1 cellular context compared by ENCODE assay signal in the genomic region with DNA sequence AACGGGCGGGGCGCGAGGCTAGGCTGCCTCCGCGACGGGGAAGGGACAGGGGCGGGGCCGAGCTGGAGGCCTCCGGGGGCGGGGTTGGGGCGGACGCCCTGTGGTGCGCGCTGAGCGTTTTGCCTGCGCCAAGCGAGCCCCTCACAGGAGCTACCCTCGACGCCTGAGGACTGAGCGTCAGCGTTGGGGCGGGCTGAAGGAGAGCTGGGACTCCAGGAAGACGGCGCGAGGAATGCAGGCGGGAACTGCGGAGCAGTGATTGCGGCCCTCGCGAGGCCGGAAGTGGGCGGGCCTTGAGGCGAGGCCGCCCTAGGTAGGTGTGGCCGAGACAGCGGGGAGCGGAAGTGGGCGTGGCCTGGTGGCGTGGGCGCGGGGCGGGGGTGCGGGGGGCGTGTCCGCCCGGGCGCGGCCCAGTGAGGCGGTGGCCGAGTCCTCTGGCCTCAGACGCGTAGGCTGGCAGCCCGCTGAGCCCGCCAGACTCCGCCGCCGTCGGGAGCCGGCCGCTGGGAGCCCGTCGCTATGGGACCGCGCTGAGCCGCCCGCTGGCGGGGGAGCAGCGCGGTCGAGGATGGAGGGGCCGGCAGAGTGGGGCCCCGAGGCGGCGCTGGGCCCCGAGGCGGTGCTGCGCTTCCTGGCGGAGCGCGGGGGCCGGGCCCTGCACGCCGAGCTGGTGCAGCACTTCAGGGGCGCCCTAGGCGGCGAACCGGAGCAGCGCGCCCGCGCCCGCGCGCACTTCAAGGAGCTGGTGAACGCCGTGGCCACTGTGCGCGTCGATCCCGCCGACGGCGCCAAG.
A peak's percentile ranks its signal among the peaks of the same experiment; 100 is the strongest.
TF ChIP-seq lines count a peak whose summit lies in the region.

TSS of gene SEPTIN10 (minus strand) at position 45 of the 793 bp plus-strand sequence. CDS start 139 bp downstream, outside the sequence.
A gene with protein sequence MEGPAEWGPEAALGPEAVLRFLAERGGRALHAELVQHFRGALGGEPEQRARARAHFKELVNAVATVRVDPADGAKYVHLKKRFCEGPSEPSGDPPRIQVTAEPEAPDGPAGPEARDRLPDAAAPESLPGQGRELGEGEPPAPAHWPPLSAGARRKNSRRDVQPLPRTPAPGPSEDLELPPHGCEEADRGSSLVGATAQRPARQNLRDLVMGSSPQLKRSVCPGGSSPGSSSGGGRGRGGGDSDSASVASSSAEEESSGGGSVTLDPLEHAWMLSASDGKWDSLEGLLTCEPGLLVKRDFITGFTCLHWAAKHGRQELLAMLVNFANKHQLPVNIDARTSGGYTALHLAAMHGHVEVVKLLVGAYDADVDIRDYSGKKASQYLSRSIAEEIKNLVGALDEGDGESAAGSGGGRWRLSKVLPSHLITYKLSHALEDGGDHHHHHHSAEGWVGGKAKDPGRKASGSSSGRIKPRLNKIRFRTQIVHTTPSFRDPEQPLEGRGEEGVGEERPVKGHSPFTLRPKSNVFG (plus strand): TSS at position 443 of the 793 bp plus-strand sequence. CDS start 126 bp downstream, at position 569.

TF ChIP-seq in HepG2, 621 proteins besides CTCF, POLR2A, EP300 and RAD21 (continued from another document and continues in another):
- TF ChIP-seq, protein P1, sequence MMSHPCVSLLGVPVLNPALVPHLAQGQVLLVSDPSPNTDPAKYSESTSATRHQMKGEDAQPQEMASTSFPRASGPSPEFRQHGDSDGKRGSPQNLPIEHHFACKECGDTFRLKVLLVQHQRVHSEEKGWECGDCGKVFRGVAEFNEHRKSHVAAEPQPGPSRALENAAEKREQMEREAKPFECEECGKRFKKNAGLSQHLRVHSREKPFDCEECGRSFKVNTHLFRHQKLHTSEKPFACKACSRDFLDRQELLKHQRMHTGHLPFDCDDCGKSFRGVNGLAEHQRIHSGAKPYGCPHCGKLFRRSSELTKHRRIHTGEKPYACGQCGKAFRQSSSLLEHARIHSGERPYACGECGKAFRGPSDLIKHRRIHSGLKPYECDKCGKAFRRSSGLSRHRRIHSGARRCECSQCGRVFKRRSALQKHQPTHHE (CRISPR knock-in tag; IDR thresholded peaks at IDR 0.05; ENCODE audit: borderline replicate concordance): peak; percentile 81; the same call in 1 of the 2 replicates
- TF ChIP-seq MTERF4 (CRISPR knock-in tag; IDR thresholded peaks at IDR 0.05) (peak; percentile 69; the same call in 1 of the 2 replicates), ZNF251 (CRISPR knock-in tag; IDR thresholded peaks at IDR 0.05) (peak; percentile 92; the same call in 1 of the 2 replicates), ZNF7 (CRISPR knock-in tag; IDR thresholded peaks at IDR 0.05) (no peak), ZNF589 (CRISPR knock-in tag; conservative IDR thresholded peaks at IDR 0.05) (peak; percentile 70; the same call in 1 of the 2 replicates), ARID2 (CRISPR knock-in tag; IDR thresholded peaks at IDR 0.05; ENCODE audit: borderline replicate concordance) (peak; percentile 85; the same call in 1 of the 2 replicates), CCAR2 (optimal IDR thresholded peaks at IDR 0.05; ENCODE audit: low read depth, low read length) (no peak), SAFB2 (CRISPR knock-in tag; IDR thresholded peaks at IDR 0.05; ENCODE audit: borderline replicate concordance, low read depth) (peak; percentile 75; the same call in 1 of the 2 replicates), ZNF772 (CRISPR knock-in tag; IDR thresholded peaks at IDR 0.05) (peak; percentile 89), ZNF704 (CRISPR knock-in tag; IDR thresholded peaks at IDR 0.05; ENCODE audit: borderline replicate concordance) (0 out of 2 replicates have a peak, but pooled peaks have one; percentile 46), ZFX (CRISPR knock-in tag; IDR thresholded peaks at IDR 0.05; ENCODE audit: low read depth) (peak; percentile 90), PHF21A (CRISPR knock-in tag; IDR thresholded peaks at IDR 0.05) (peak; percentile 100), SP1 (IDR thresholded peaks at IDR 0.05) (peak; percentile 95), SP1 (CRISPR knock-in tag; IDR thresholded peaks at IDR 0.05) (peak; percentile 99), AGO2 (optimal IDR thresholded peaks at IDR 0.05; ENCODE audit: low read depth, low read length) (peak; percentile 13), GABPB1 (CRISPR knock-in tag; IDR thresholded peaks at IDR 0.05) (peak; percentile 91), THRA (CRISPR knock-in tag; IDR thresholded peaks at IDR 0.05; ENCODE audit: borderline replicate concordance) (peak; percentile 85), ZBTB33 (CRISPR knock-in tag; IDR thresholded peaks at IDR 0.05) (peak; percentile 60; the same call in 1 of the 2 replicates)
- TF ChIP-seq, protein P2, sequence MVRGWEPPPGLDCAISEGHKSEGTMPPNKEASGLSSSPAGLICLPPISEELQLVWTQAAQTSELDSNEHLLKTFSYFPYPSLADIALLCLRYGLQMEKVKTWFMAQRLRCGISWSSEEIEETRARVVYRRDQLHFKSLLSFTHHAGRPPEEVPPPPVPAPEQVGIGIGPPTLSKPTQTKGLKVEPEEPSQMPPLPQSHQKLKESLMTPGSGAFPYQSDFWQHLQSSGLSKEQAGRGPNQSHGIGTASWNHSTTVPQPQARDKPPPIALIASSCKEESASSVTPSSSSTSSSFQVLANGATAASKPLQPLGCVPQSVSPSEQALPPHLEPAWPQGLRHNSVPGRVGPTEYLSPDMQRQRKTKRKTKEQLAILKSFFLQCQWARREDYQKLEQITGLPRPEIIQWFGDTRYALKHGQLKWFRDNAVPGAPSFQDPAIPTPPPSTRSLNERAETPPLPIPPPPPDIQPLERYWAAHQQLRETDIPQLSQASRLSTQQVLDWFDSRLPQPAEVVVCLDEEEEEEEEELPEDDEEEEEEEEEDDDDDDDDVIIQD (CRISPR knock-in tag; IDR thresholded peaks at IDR 0.05; ENCODE audit: low read depth): peak; percentile 86
- TF ChIP-seq, protein P3, sequence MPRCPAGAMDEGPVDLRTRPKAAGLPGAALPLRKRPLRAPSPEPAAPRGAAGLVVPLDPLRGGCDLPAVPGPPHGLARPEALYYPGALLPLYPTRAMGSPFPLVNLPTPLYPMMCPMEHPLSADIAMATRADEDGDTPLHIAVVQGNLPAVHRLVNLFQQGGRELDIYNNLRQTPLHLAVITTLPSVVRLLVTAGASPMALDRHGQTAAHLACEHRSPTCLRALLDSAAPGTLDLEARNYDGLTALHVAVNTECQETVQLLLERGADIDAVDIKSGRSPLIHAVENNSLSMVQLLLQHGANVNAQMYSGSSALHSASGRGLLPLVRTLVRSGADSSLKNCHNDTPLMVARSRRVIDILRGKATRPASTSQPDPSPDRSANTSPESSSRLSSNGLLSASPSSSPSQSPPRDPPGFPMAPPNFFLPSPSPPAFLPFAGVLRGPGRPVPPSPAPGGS (CRISPR knock-in tag; IDR thresholded peaks at IDR 0.05): peak; percentile 57; the same call in 1 of the 2 replicates
- TF ChIP-seq, protein P4, sequence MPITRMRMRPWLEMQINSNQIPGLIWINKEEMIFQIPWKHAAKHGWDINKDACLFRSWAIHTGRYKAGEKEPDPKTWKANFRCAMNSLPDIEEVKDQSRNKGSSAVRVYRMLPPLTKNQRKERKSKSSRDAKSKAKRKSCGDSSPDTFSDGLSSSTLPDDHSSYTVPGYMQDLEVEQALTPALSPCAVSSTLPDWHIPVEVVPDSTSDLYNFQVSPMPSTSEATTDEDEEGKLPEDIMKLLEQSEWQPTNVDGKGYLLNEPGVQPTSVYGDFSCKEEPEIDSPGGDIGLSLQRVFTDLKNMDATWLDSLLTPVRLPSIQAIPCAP (CRISPR knock-in tag; IDR thresholded peaks at IDR 0.05; ENCODE audit: low read depth): peak; percentile 64; the same call in 1 of the 2 replicates
- TF ChIP-seq, protein P5, sequence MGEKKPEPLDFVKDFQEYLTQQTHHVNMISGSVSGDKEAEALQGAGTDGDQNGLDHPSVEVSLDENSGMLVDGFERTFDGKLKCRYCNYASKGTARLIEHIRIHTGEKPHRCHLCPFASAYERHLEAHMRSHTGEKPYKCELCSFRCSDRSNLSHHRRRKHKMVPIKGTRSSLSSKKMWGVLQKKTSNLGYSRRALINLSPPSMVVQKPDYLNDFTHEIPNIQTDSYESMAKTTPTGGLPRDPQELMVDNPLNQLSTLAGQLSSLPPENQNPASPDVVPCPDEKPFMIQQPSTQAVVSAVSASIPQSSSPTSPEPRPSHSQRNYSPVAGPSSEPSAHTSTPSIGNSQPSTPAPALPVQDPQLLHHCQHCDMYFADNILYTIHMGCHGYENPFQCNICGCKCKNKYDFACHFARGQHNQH (CRISPR knock-in tag; IDR thresholded peaks at IDR 0.05): peak; percentile 92
- TF ChIP-seq, protein P6, sequence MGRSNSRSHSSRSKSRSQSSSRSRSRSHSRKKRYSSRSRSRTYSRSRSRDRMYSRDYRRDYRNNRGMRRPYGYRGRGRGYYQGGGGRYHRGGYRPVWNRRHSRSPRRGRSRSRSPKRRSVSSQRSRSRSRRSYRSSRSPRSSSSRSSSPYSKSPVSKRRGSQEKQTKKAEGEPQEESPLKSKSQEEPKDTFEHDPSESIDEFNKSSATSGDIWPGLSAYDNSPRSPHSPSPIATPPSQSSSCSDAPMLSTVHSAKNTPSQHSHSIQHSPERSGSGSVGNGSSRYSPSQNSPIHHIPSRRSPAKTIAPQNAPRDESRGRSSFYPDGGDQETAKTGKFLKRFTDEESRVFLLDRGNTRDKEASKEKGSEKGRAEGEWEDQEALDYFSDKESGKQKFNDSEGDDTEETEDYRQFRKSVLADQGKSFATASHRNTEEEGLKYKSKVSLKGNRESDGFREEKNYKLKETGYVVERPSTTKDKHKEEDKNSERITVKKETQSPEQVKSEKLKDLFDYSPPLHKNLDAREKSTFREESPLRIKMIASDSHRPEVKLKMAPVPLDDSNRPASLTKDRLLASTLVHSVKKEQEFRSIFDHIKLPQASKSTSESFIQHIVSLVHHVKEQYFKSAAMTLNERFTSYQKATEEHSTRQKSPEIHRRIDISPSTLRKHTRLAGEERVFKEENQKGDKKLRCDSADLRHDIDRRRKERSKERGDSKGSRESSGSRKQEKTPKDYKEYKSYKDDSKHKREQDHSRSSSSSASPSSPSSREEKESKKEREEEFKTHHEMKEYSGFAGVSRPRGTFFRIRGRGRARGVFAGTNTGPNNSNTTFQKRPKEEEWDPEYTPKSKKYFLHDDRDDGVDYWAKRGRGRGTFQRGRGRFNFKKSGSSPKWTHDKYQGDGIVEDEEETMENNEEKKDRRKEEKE (IDR thresholded peaks at IDR 0.05): no peak
- TF ChIP-seq, protein P7, sequence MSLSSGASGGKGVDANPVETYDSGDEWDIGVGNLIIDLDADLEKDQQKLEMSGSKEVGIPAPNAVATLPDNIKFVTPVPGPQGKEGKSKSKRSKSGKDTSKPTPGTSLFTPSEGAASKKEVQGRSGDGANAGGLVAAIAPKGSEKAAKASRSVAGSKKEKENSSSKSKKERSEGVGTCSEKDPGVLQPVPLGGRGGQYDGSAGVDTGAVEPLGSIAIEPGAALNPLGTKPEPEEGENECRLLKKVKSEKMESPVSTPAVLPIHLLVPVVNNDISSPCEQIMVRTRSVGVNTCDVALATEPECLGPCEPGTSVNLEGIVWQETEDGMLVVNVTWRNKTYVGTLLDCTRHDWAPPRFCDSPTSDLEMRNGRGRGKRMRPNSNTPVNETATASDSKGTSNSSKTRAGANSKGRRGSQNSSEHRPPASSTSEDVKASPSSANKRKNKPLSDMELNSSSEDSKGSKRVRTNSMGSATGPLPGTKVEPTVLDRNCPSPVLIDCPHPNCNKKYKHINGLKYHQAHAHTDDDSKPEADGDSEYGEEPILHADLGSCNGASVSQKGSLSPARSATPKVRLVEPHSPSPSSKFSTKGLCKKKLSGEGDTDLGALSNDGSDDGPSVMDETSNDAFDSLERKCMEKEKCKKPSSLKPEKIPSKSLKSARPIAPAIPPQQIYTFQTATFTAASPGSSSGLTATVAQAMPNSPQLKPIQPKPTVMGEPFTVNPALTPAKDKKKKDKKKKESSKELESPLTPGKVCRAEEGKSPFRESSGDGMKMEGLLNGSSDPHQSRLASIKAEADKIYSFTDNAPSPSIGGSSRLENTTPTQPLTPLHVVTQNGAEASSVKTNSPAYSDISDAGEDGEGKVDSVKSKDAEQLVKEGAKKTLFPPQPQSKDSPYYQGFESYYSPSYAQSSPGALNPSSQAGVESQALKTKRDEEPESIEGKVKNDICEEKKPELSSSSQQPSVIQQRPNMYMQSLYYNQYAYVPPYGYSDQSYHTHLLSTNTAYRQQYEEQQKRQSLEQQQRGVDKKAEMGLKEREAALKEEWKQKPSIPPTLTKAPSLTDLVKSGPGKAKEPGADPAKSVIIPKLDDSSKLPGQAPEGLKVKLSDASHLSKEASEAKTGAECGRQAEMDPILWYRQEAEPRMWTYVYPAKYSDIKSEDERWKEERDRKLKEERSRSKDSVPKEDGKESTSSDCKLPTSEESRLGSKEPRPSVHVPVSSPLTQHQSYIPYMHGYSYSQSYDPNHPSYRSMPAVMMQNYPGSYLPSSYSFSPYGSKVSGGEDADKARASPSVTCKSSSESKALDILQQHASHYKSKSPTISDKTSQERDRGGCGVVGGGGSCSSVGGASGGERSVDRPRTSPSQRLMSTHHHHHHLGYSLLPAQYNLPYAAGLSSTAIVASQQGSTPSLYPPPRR (CRISPR knock-in tag; IDR thresholded peaks at IDR 0.05; ENCODE audit: borderline replicate concordance): peak; percentile 93
